24 cellular contexts compared by ENCODE assay signal in the genomic region with DNA sequence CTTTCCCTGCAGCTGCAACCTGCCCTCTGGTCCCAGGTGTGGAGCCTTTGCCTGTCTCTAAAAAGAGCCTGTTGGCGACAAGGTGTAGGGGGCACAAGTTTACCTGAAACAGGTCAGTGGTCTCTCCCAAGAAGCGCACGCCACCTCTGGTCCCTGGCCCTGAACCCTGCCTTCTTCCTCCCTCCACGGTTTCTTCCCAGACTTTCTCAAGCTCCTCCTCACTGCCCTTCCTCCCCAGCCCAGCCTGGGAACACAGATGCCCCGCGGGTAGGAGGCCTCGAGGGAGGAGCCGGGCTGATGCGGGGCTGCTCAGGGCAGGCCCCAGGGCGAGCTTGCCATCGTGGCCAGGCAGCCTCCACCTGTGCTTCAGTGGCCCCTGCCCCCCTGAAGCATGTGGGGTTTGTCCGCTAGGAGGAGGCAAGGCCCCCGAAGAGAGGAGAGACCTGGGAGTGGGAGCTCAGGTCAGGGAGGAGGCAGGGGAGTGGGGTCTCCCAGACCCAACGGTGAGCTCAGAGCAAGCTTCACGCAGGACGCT.
A peak's percentile ranks its signal among the peaks of the same experiment; 100 is the strongest.
DNase-seq lines count a peak whose midpoint lies in the region; ATAC-seq and TF ChIP-seq lines count a peak whose summit lies in the region.
"Had no signal": no experiment of that assay in that cellular context is flagged by ENCODE, and none has a peak within 500 bp of the region (broad histone marks: within the 10 kb centered on the region; RNA-seq: fewer than 3 reads in every experiment).

No MANE protein-coding gene starts in this region.

- no peak overlapping the region for H3K27ac Mint-ChIP-seq in H9
- H3K27ac Mint-ChIP-seq in WTC11, result no peak overlapping the region
- H3K27ac Mint-ChIP-seq: activated CD8-positive, alpha-beta T cell treated with anti-CD3 and anti-CD28 coated beads, Interleukin-2, amount 10 ng/mL, durations not matched to agents 7 days and 5 days; activated T-cell treated with anti-CD3 and anti-CD28 coated beads, Interleukin-2, amount 50 U/mL, for 24 hours had no signal

- H3K9me3 Mint-ChIP-seq in H9 (no peaks in the 10 kb centered on the region; a peak in 1 of 5 replicates), WTC11 (no peaks in the 10 kb centered on the region)
- H3K9me3 Mint-ChIP-seq: activated T-cell treated with anti-CD3 and anti-CD28 coated beads, Interleukin-2, amount 50 U/mL, for 24 hours; CD8-positive, alpha-beta memory T cell had no signal

- no peaks in the 10 kb centered on the region for H4K20me1 ChIP-seq in H9 (ENCODE audit: control insufficient read depth, insufficient read depth, insufficient read length)

- intact Hi-C loops in posterior vena cava (cut with DNase I), result loop anchor here in 1 of 2 donors (5.0 kb wide), 1 partner anchor 86 kb away; no protein-coding TSS in a partner anchor
- intact Hi-C loops in uterus (cut with DNase I; ENCODE audit: low total_unique reads), result no loop called here

- H4K91ac ChIP-seq in H9 (ENCODE audit: insufficient read length, low read depth, low read length), result no peak overlapping the region

- H3K4me3 Mint-ChIP-seq in H9 (no peak overlapping the region; a peak in 1 of 5 replicates), WTC11 (no peak overlapping the region)
- H3K4me3 Mint-ChIP-seq: activated CD8-positive, alpha-beta T cell treated with anti-CD3 and anti-CD28 coated beads, Interleukin-2, amount 10 ng/mL, durations not matched to agents 7 days and 5 days; activated T-cell treated with anti-CD3 and anti-CD28 coated beads, Interleukin-2, amount 50 U/mL, for 24 hours; CD8-positive, alpha-beta memory T cell had no signal

- peak; percentile 67 for ATAC-seq in WTC11
- ATAC-seq: activated CD8-positive, alpha-beta T cell treated with anti-CD3 and anti-CD28 coated beads, Interleukin-2, amount 10 ng/mL, durations not matched to agents 7 days and 5 days; left lung had no signal

- H2AFZ ChIP-seq in H9 (ENCODE audit: low read length), result no peak overlapping the region

- no peak overlapping the region for H2BK120ac ChIP-seq in H9 (ENCODE audit: low read depth, low read length, poor library complexity, severe bottlenecking)

- DNase-seq in H9 (peak; percentile 56), WTC11 (ENCODE audit: low spot score) (no peak), islet precursor cell (peak; percentile 80), posterior vena cava (ENCODE audit: low spot score) (peak; percentile 79), nucleus accumbens (lab: John Stamatoyannopoulos, UW) (no peak), ureter (ENCODE audit: low spot score) (no peak), NCI-H187 treated with DMSO at 0.1 percent for 48 hours (lab: John Stamatoyannopoulos, UW) (no peak), uterus (no peak)
- DNase-seq: activated CD4-positive, CD25-positive, alpha-beta regulatory T cell treated with anti-CD3 and anti-CD28 coated beads, Interleukin-2, amount 50 U/mL, for 72 hours; activated CD8-positive, alpha-beta T cell treated with anti-CD3 and anti-CD28 coated beads, Interleukin-2, amount 10 ng/mL, durations not matched to agents 7 days and 5 days; activated naive CD4-positive, alpha-beta T cell; activated T-cell treated with anti-CD3 and anti-CD28 coated beads, Interleukin-2, amount 50 U/mL, for 24 hours; CD8-positive, alpha-beta memory T cell; DMS79; effector memory CD4-positive, alpha-beta T cell; GOT3; left lung; NCI-H2029 treated with DMSO at 0.1 percent for 48 hours; NCI-H446 treated with DMSO at 0.1 percent for 48 hours; RPMI8226; stimulated activated CD8-positive, alpha-beta memory T cell treated with anti-CD3 and anti-CD28 coated beads, Interleukin-4, amount 100 ng/mL, for 48 hours; testis had no signal

- H3K27me3 Mint-ChIP-seq in H9 (ENCODE audit: low read depth) (peaks cover 6% of the 10 kb centered on the region), WTC11 (ENCODE audit: low read depth) (no peaks in the 10 kb centered on the region)
- H3K27me3 Mint-ChIP-seq: activated T-cell treated with anti-CD3 and anti-CD28 coated beads, Interleukin-2, amount 50 U/mL, for 24 hours; CD8-positive, alpha-beta memory T cell had no signal

- H3K36me3 Mint-ChIP-seq in H9 (ENCODE audit: insufficient read depth in 1 of 3, low read depth in 3 of 3) (peaks cover 0 to 6% (median 0%) of the 10 kb centered on the region in 3 experiments; a peak in 4 of 7 replicates), WTC11 (no peaks in the 10 kb centered on the region)
- H3K36me3 Mint-ChIP-seq: CD8-positive, alpha-beta memory T cell had no signal

- no peak overlapping the region for H3K18ac ChIP-seq in H9 (ENCODE audit: insufficient read length, low read depth, low read length)

- no peaks in the 10 kb centered on the region; the same call in 1 of the 2 replicates for H3K4me1 ChIP-seq in H9 (ENCODE audit: insufficient read depth, low read length)
- no peaks in the 10 kb centered on the region for H3K4me1 ChIP-seq in uterus
- H3K4me1 ChIP-seq: left lung, testis had no signal

- H2BK12ac ChIP-seq in H9 (ENCODE audit: insufficient read length, low read depth, low read length), result no peak overlapping the region

- H2BK20ac ChIP-seq in H9 (ENCODE audit: low read depth, low read length, poor library complexity, severe bottlenecking), result no peak overlapping the region

- peaks cover 15 to 33% of the 10 kb centered on the region in 2 experiments for H3K4me1 Mint-ChIP-seq in H9
- H3K4me1 Mint-ChIP-seq in WTC11, result peaks cover 30% of the 10 kb centered on the region

- no peak overlapping the region for H2AK5ac ChIP-seq in H9 (ENCODE audit: insufficient read length, low read length)

- no peaks in the 10 kb centered on the region for H3K23me2 ChIP-seq in H9 (ENCODE audit: insufficient read length, low read depth, low read length, poor library complexity, severe bottlenecking)

- no peak overlapping the region for H3K56ac ChIP-seq in H9 (ENCODE audit: insufficient read length, low read depth, low read length)

- CTCF ChIA-PET in WTC11 (lab: Charles Lee), result interaction anchor here (0.9 to 3.8 kb wide), 7 partner anchors 15 to 150 kb away, joined by 3 to 14 read pairs (median 4); no protein-coding TSS in a partner anchor

- no peak overlapping the region for H4K5ac ChIP-seq in H9 (ENCODE audit: insufficient read length, low read depth, low read length)

- H3K4me3 ChIP-seq in uterus, result no peak overlapping the region
- H3K4me3 ChIP-seq: esophagus muscularis mucosa, left lung, testis had no signal

- no peak overlapping the region for H3T11ph ChIP-seq in H9 (ENCODE audit: low read length)

- H4K8ac ChIP-seq in H9 (replicated peaks; ENCODE audit: insufficient read length, low read depth, low read length), result no peak overlapping the region

- WGBS in H9 (ENCODE audit: extremely low coverage, insufficient read length, low lambda C conversion rate), result no CpG with 5 or more reads among the region's 16 CpGs

- H3K79me2 ChIP-seq in H9 (ENCODE audit: insufficient read depth, low read length), result no peaks in the 10 kb centered on the region

- no peak overlapping the region for H3K4ac ChIP-seq in H9 (ENCODE audit: low read depth, low read length)

- no peak overlapping the region for H3K23ac ChIP-seq in H9 (ENCODE audit: insufficient read length, low read depth, low read length)

- no peak overlapping the region; the same call in 1 of the 2 replicates for H2BK15ac ChIP-seq in H9 (ENCODE audit: low read depth, low read length)

- H2BK5ac ChIP-seq in H9 (ENCODE audit: insufficient read length, low read length), result no peak overlapping the region

- no peak overlapping the region for H3K9ac ChIP-seq in H9 (ENCODE audit: extremely low read depth, insufficient read length, low read length)

- H3K27ac ChIP-seq in H9 (ENCODE audit: insufficient read length, low read depth, low read length) (no peak overlapping the region), uterus (no peak overlapping the region)
- H3K27ac ChIP-seq: esophagus muscularis mucosa, left lung, neutrophil, testis had no signal

- H3K27me3 ChIP-seq in H9 (ENCODE audit: insufficient read depth, low read length) (no peaks in the 10 kb centered on the region), uterus (no peaks in the 10 kb centered on the region)
- H3K27me3 ChIP-seq: esophagus muscularis mucosa, left lung, neutrophil, testis had no signal

- TF ChIP-seq CTCF in H9 (conservative IDR thresholded peaks at IDR 0.05) (no peak), WTC11 (IDR thresholded peaks at IDR 0.05) (no peak), uterus (IDR thresholded peaks at IDR 0.05) (no peak)

- H3K36me3 ChIP-seq in uterus, result no peaks in the 10 kb centered on the region
- H3K36me3 ChIP-seq: left lung, neutrophil had no signal

- POLR2A ChIA-PET in WTC11 (lab: Charles Lee), result interaction anchor here (1.7 to 2.0 kb wide), 2 partner anchors 33 to 91 kb away, joined by 6 to 8 read pairs; no protein-coding TSS in a partner anchor

- no peak for TF ChIP-seq POLR2A in uterus (IDR thresholded peaks at IDR 0.05)

- H3K9me3 ChIP-seq in H9 (ENCODE audit: control insufficient read depth, low read depth, low read length), result no peaks in the 10 kb centered on the region
- no peaks in the 10 kb centered on the region for H3K9me3 ChIP-seq in uterus
- H3K9me3 ChIP-seq: neutrophil, testis had no signal

- no peak overlapping the region for H3K4me2 ChIP-seq in H9 (ENCODE audit: insufficient read depth, insufficient read length, low read length)

- H3K14ac ChIP-seq in H9 (ENCODE audit: insufficient read depth, low read length), result peak overlapping the region; percentile 78

- H3K79me1 ChIP-seq in H9 (ENCODE audit: insufficient read depth, low read depth, low read length, poor library complexity, severe bottlenecking), result no peaks in the 10 kb centered on the region

TF ChIP-seq in WTC11, 78 proteins besides CTCF, POLR2A, EP300 and RAD21 (continues in another document):
- no peak for TF ChIP-seq CREB1 (CRISPR knock-in tag; IDR thresholded peaks at IDR 0.05)
- no peak for TF ChIP-seq JAZF1 (CRISPR knock-in tag; IDR thresholded peaks at IDR 0.05)
- no peak for TF ChIP-seq SMAD3 (CRISPR knock-in tag; IDR thresholded peaks at IDR 0.05; ENCODE audit: borderline replicate concordance)

Comparison
In these comparisons a context has a peak if more than half of its experiments do, and no peak if none do; other contexts are left out.
1. DNase-seq: peak in H9 (single experiment), islet precursor cell (single experiment) and posterior vena cava (single experiment); none in WTC11 (single experiment), nucleus accumbens (0 of 56), ureter (single experiment), NCI-H187 treated with DMSO at 0.1 percent for 48 hours (single experiment) and uterus (0 of 2).